ENCODE assay signal across 1 cellular context in genomic region chr10:15472431-15473400, GRCh38.
TF ChIP-seq lines count a peak whose summit lies in the region.

No MANE protein-coding gene starts in this region.

TF ChIP-seq in HEK293, 187 proteins besides CTCF, POLR2A, EP300 and RAD21 (continued from another document):
- TF ChIP-seq ZBTB44 (tag by site-specific recombination; IDR thresholded peaks at IDR 0.05): peak; percentile 23; the same call in 1 of the 2 replicates
